ENCODE assay signal across 8 cellular contexts in genomic region chrX:15738686-15739016, GRCh38. TPM values are rescaled to one million over a fixed set of nuclear protein-coding genes. Genes with fewer than 3 reads are reported as not detected.
DNase-seq lines count a peak whose midpoint lies in the region; ATAC-seq and TF ChIP-seq lines count a peak whose summit lies in the region.

No MANE protein-coding gene starts in this region.

- peak overlapping the region; percentile 70 for H3K4me2 ChIP-seq in skeletal muscle satellite cell (ENCODE audit: low read length)

- H3K4me1 ChIP-seq in skeletal muscle satellite cell (ENCODE audit: control insufficient read depth, insufficient read depth, low read length): peaks cover 4% of the 10 kb centered on the region
- H3K4me1 ChIP-seq in foreskin keratinocyte: peaks cover 5% of the 10 kb centered on the region

- ATAC-seq in GM21390 (IDR thresholded peaks at IDR 0.05; ENCODE audit: unreplicated experiment) (peak; percentile 5), foreskin keratinocyte (no peak)

- in situ Hi-C loops in GM13977 (cut with MboI; ENCODE audit: low pct_unique_long_range_greater_than_20kb, low sequenced_read_pairs, unreplicated experiment): no loop called here

- H3K4me3 ChIP-seq in WERI-Rb-1 (ENCODE audit: low read depth, low read length) (peak overlapping the region; percentile 18; the same call in 1 of the 2 replicates), fibroblast of the aortic adventitia (ENCODE audit: low read depth, low read length) (peak overlapping the region; percentile 63), skeletal muscle satellite cell (ENCODE audit: low read length) (peak overlapping the region; percentile 52)

- DNase-seq in WERI-Rb-1 (no peak), fibroblast of the aortic adventitia (ENCODE audit: low read depth) (no peak), NCI-H510A treated with DMSO at 0.1 percent for 48 hours (lab: John Stamatoyannopoulos, UW) (no peak), HT-29 (ENCODE audit: low spot score) (no peak), foreskin keratinocyte (no peak), GM13977 (ENCODE audit: low spot score) (no peak)

- H3K27me3 ChIP-seq in WERI-Rb-1 (ENCODE audit: insufficient read depth, low read depth, severe bottlenecking) (no peaks in the 10 kb centered on the region), skeletal muscle satellite cell (ENCODE audit: control insufficient read depth, insufficient read depth, low read length) (no peaks in the 10 kb centered on the region), foreskin keratinocyte (no peaks in the 10 kb centered on the region)

- H3K36me3 ChIP-seq in WERI-Rb-1 (no peaks in the 10 kb centered on the region), skeletal muscle satellite cell (ENCODE audit: insufficient read depth, low read length) (no peaks in the 10 kb centered on the region)

- no peak overlapping the region for H3K9ac ChIP-seq in skeletal muscle satellite cell (ENCODE audit: low read depth, low read length)

- TF ChIP-seq CTCF in WERI-Rb-1 (IDR thresholded peaks at IDR 0.05; ENCODE audit: low read depth, low read length) (no peak), fibroblast of the aortic adventitia (IDR thresholded peaks at IDR 0.05; ENCODE audit: insufficient read depth, low read length) (no peak), foreskin keratinocyte (conservative IDR thresholded peaks at IDR 0.05) (no peak), GM13977 (IDR thresholded peaks at IDR 0.05; ENCODE audit: extremely low read depth, insufficient read depth, missing control alignments) (no peak)

- no peaks in the 10 kb centered on the region for H3K9me3 ChIP-seq in WERI-Rb-1 (ENCODE audit: severe bottlenecking)
- H3K9me3 ChIP-seq in skeletal muscle satellite cell (replicated peaks; ENCODE audit: low read length): no peaks in the 10 kb centered on the region

- H3K27ac ChIP-seq in WERI-Rb-1: no peak overlapping the region
- H3K27ac ChIP-seq in foreskin keratinocyte: no peak overlapping the region

RNA-seq across cellular contexts. Expression of gene CA5B, which starts 0.6 kb away (rescaled TPM):
- 9.1 and 39.6 TPM in 2 replicates for total RNA-seq in fibroblast of the aortic adventitia (ENCODE audit: low replicate concordance)
- total RNA-seq in skeletal muscle satellite cell (2012; rRNA removed): 4.6 and 9.4 TPM in 2 replicates
- total RNA-seq in HT-29 (2014; rRNA removed; shearing (Covaris generic)): 0.71 and 1.8 TPM in 2 replicates
- 2.9 TPM in 2 replicates for total RNA-seq in foreskin keratinocyte
- polyA plus RNA-seq in foreskin keratinocyte: 0.64 and 0.86 TPM in 2 replicates

RNA-seq across cellular contexts. Expression of gene ZRSR2, which starts 51.6 kb away (rescaled TPM):
- total RNA-seq in fibroblast of the aortic adventitia (ENCODE audit: low replicate concordance) (3.4 and 6.0 TPM in 2 replicates), foreskin keratinocyte (5.7 and 5.9 TPM in 2 replicates)
- 1.7 and 3.0 TPM in 2 replicates for total RNA-seq in skeletal muscle satellite cell (2012; rRNA removed)
- total RNA-seq in HT-29 (2014; rRNA removed; shearing (Covaris generic)): 1.9 and 3.8 TPM in 2 replicates
- polyA plus RNA-seq in foreskin keratinocyte: 6.9 and 7.2 TPM in 2 replicates
